ENCODE assay signal across 21 cellular contexts in genomic region chr1:60598055-60598910, GRCh38.
"Had no signal": no experiment of that assay in that cellular context is flagged by ENCODE, and none has a peak within 500 bp of the region (broad histone marks: within the 10 kb centered on the region; RNA-seq: fewer than 3 reads in every experiment).

No MANE protein-coding gene starts in this region.

- ATAC-seq: gastrocnemius medialis; heart right ventricle; left lobe of liver; natural killer cell; stimulated activated effector memory CD8-positive, alpha-beta T cell treated with anti-CD3 and anti-CD28 coated beads, Interleukin-12 subunit alpha, Interleukin-12 subunit beta, amount 100 ng/mL, for 72 hours; stimulated activated naive CD8-positive, alpha-beta T cell treated with anti-CD3 and anti-CD28 coated beads, Interleukin-15, Interleukin-2, amounts not matched to agents 100 U/mL and 50 U/mL, for 24 hours had no signal

- H3K27ac Mint-ChIP-seq: dendritic cell treated with granulocyte-macrophage colony-stimulating factor and Interleukin-4, amounts not matched to agents 40 ng/mL and 50 ng/mL, for 4 days; mesothelial cell of epicardium; natural killer cell; neural progenitor cell; stimulated activated effector memory CD8-positive, alpha-beta T cell treated with anti-CD3 and anti-CD28 coated beads, Interleukin-12 subunit alpha, Interleukin-12 subunit beta, amount 100 ng/mL, for 72 hours; type B pancreatic cell had no signal

- H3K4me3 ChIP-seq: gastrocnemius medialis, heart right ventricle, neural progenitor cell, ovary, right atrium auricular region, smooth muscle cell, suprapubic skin, thyroid gland had no signal

- H3K27me3 Mint-ChIP-seq: dendritic cell treated with granulocyte-macrophage colony-stimulating factor and Interleukin-4, amounts not matched to agents 40 ng/mL and 50 ng/mL, for 4 days had no signal

- H3K4me3 Mint-ChIP-seq: dendritic cell treated with granulocyte-macrophage colony-stimulating factor and Interleukin-4, amounts not matched to agents 40 ng/mL and 50 ng/mL, for 4 days; mesothelial cell of epicardium; natural killer cell; neural progenitor cell; stimulated activated effector memory CD8-positive, alpha-beta T cell treated with anti-CD3 and anti-CD28 coated beads, Interleukin-12 subunit alpha, Interleukin-12 subunit beta, amount 100 ng/mL, for 72 hours; type B pancreatic cell had no signal

- H3K36me3 ChIP-seq: gastrocnemius medialis, heart right ventricle, neural progenitor cell, ovary, right atrium auricular region, suprapubic skin, thyroid gland had no signal

- DNase-seq: gastrocnemius medialis; heart right ventricle; hypothalamus; islet precursor cell; mammary epithelial cell; natural killer cell; nucleus accumbens; ovary; stimulated activated CD4-positive, alpha-beta T cell treated with anti-CD3 and anti-CD28 coated beads, Interleukin-4, amount 100 ng/mL, for 1 hour; stimulated activated CD8-positive, alpha-beta memory T cell treated with anti-CD3 and anti-CD28 coated beads, Interleukin-4, amount 100 ng/mL, for 48 hours; stimulated activated naive CD8-positive, alpha-beta T cell treated with anti-CD3 and anti-CD28 coated beads, Interleukin-15, Interleukin-2, amounts not matched to agents 100 U/mL and 50 U/mL, for 24 hours; thyroid gland had no signal

- H3K4me1 Mint-ChIP-seq: stimulated activated effector memory CD8-positive, alpha-beta T cell treated with anti-CD3 and anti-CD28 coated beads, Interleukin-12 subunit alpha, Interleukin-12 subunit beta, amount 100 ng/mL, for 72 hours had no signal

- H3K36me3 Mint-ChIP-seq: mesothelial cell of epicardium; natural killer cell; neural progenitor cell; stimulated activated effector memory CD8-positive, alpha-beta T cell treated with anti-CD3 and anti-CD28 coated beads, Interleukin-12 subunit alpha, Interleukin-12 subunit beta, amount 100 ng/mL, for 72 hours; type B pancreatic cell had no signal

- H3K9me3 ChIP-seq: gastrocnemius medialis, ovary, thyroid gland had no signal

- H3K4me1 ChIP-seq: gastrocnemius medialis, neural progenitor cell, suprapubic skin, thyroid gland had no signal

- H2AFZ ChIP-seq: neural progenitor cell had no signal

- H3K9ac ChIP-seq: neural progenitor cell had no signal

- H3K27me3 ChIP-seq: gastrocnemius medialis, heart right ventricle, neural progenitor cell, ovary, right atrium auricular region, suprapubic skin, thyroid gland had no signal

- H3K27ac ChIP-seq: gastrocnemius medialis, heart right ventricle, neural progenitor cell, ovary, right atrium auricular region, suprapubic skin, thyroid gland had no signal
